9 cellular contexts compared by ENCODE assay signal in the genomic region with DNA sequence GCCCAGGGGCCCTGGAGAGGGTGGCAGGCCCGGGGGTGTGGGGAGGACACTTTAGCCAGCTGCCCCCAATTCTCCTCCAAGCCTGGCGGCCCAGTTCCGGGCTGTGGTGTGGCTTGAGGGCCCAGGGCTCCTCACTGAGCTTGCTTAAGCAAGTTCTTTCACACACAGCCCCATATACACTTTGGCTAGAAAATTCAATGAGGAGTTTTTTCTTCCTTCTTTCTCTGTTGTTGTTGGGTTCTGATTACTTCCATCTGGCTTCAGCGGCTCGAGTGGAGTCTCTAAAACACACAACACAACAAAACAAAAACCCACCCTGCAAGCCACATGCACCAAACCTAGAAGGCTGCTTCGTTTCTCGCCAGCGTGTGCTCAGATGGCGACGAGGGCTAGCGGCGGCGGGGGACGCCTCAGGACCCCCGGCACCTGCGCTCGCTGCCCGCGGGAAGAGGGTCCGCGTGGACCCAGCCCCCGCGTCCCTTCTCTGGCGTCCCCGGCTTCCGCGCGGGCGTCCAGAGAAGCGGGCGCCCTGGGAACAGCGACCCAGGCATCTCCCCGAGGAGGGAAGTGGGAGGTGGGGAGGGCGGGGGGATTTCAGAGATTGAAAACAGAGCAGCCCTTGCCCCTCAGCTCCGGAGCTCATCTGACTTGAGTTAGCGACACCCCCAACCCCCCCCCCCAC. TPM values are rescaled to one million over a fixed set of nuclear protein-coding genes. Genes with fewer than 3 reads are reported as not detected.
DNase-seq lines count a peak whose midpoint lies in the region; ATAC-seq and TF ChIP-seq lines count a peak whose summit lies in the region.
"Had no signal": no experiment of that assay in that cellular context is flagged by ENCODE, and none has a peak within 500 bp of the region (broad histone marks: within the 10 kb centered on the region; RNA-seq: fewer than 3 reads in every experiment).

No MANE protein-coding gene starts in this region.

- H4K20me1 ChIP-seq in osteoblast (ENCODE audit: insufficient read depth, low read length) = peaks cover 12% of the 10 kb centered on the region

- POLR2A ChIA-PET in AG04449 (lab: Yijun Ruan, JAX) = interaction anchor here (1.4 to 2.2 kb wide), 3 partner anchors 127 to 340 kb away, joined by 4 to 9 read pairs (median 7); no protein-coding TSS in a partner anchor

- no peaks in the 10 kb centered on the region for H3K27me3 ChIP-seq in osteoblast (ENCODE audit: insufficient read depth, low read length)

- H3K9me3 ChIP-seq in osteoblast (ENCODE audit: low read depth, low read length) = no peaks in the 10 kb centered on the region

- no peak for ATAC-seq in HG02678 (IDR thresholded peaks at IDR 0.05; ENCODE audit: unreplicated experiment)
- ATAC-seq in HG03025 (IDR thresholded peaks at IDR 0.05; ENCODE audit: low FRiP score, unreplicated experiment) = no peak
- no peak for ATAC-seq in GM18870 (IDR thresholded peaks at IDR 0.05; ENCODE audit: unreplicated experiment)

- peak overlapping the region; percentile 82 for H2AFZ ChIP-seq in osteoblast (ENCODE audit: low read length)

- H3K36me3 ChIP-seq in osteoblast (ENCODE audit: insufficient read depth, low read length) = no peaks in the 10 kb centered on the region

- peaks cover 28% of the 10 kb centered on the region for H3K79me2 ChIP-seq in osteoblast (ENCODE audit: insufficient read depth, low read length)

- H3K27ac ChIP-seq in osteoblast (ENCODE audit: low read depth, low read length) = peak overlapping the region; percentile 37

- H3K4me3 ChIP-seq in AG04449 (ENCODE audit: low read depth, low read length) (peak overlapping the region; percentile 88), fibroblast of mammary gland (ENCODE audit: control insufficient read depth, low read depth, low read length) (peak overlapping the region; percentile 74), osteoblast (ENCODE audit: insufficient read depth, low read length) (peak overlapping the region; percentile 88)

- TF ChIP-seq CTCF in AG04449 (IDR thresholded peaks at IDR 0.05; ENCODE audit: insufficient read depth, low read length, missing control alignments) = no peak
- no peak for TF ChIP-seq CTCF in fibroblast of mammary gland (conservative IDR thresholded peaks at IDR 0.05; ENCODE audit: control insufficient read depth, insufficient read depth, low read depth, low read length)
- no peak for TF ChIP-seq CTCF in osteoblast (IDR thresholded peaks at IDR 0.05; ENCODE audit: extremely low read depth, low read depth, low read length)

- peaks cover 20% of the 10 kb centered on the region for H3K4me1 ChIP-seq in osteoblast (ENCODE audit: insufficient read depth, low read length)

- DNase-seq in AG04449 (ENCODE audit: low read depth, low spot score) (no peak), NCI-H2171 (lab: John Stamatoyannopoulos, UW) (peak; percentile 17), fibroblast of mammary gland (ENCODE audit: low read depth) (no peak), osteoblast (ENCODE audit: insufficient read length, low spot score, missing footprints) (no peak)
- DNase-seq in stimulated activated CD4-positive, alpha-beta T cell treated with anti-CD3 and anti-CD28 coated beads, Interleukin-12 subunit alpha, Interleukin-12 subunit beta, amount 100 ng/mL, for 4 hours = no peak
- DNase-seq: naive B cell had no signal

- CTCF ChIA-PET in AG04449 (lab: Yijun Ruan, JAX) = interaction anchor here (0.6 to 3.0 kb wide), 21 partner anchors 13 to 344 kb away, joined by 3 to 15 read pairs (median 3); no protein-coding TSS in a partner anchor

- peak overlapping the region; percentile 90 for H3K4me2 ChIP-seq in osteoblast (ENCODE audit: insufficient read depth, low read length)

RNA-seq across cellular contexts. Expression of a gene that starts 0.6 kb away (rescaled TPM):
- total RNA-seq in osteoblast = 3.8 and 10.1 TPM in 2 replicates
